11 cellular contexts compared by ENCODE assay signal in the genomic region with DNA sequence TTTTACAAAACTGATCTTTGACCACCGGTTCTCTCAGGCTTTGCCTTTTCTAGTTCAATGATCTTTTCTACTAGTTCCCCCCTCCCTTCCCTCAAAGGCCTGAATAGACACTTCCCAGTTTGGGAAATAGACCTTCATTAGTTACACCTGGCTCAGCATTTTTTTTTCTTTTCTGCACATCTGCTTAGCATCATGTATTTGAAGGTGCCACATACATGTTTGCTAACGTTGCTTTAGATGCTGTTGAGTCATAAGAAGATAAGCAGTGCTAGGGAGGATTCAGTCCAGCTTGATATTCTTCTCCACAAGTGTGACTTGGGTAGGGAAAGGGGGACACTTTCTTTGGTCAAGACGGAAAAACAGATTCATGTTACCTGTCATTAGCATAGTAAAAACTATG.
"Had no signal": no experiment of that assay in that cellular context is flagged by ENCODE, and none has a peak within 500 bp of the region (broad histone marks: within the 10 kb centered on the region; RNA-seq: fewer than 3 reads in every experiment).

No MANE protein-coding gene starts in this region.

- DNase-seq: activated CD4-positive, alpha-beta T cell treated with anti-CD3 and anti-CD28 coated beads, Interleukin-2, amount 10 ng/mL, durations not matched to agents 24 days and 14 days; activated naive CD4-positive, alpha-beta T cell treated with anti-CD3 and anti-CD28 coated beads for 36 hours; mesendoderm; T-helper 1 cell had no signal

- H3K27ac Mint-ChIP-seq: activated CD4-positive, alpha-beta T cell treated with anti-CD3 and anti-CD28 coated beads, Interleukin-2, amount 10 ng/mL, durations not matched to agents 24 days and 14 days; activated naive CD4-positive, alpha-beta T cell treated with anti-CD3 and anti-CD28 coated beads for 36 hours; activated T-helper 17 cell treated with anti-CD3 and anti-CD28 coated beads, Interleukin-2, amount 50 U/mL, for 72 hours; neural progenitor cell had no signal

- H3K4me1 Mint-ChIP-seq: activated CD4-positive, alpha-beta T cell treated with anti-CD3 and anti-CD28 coated beads, Interleukin-2, amount 10 ng/mL, durations not matched to agents 24 days and 14 days; activated T-helper 17 cell treated with anti-CD3 and anti-CD28 coated beads, Interleukin-2, amount 50 U/mL, for 72 hours; neural progenitor cell had no signal

- H3K27me3 Mint-ChIP-seq: activated CD4-positive, alpha-beta T cell treated with anti-CD3 and anti-CD28 coated beads, Interleukin-2, amount 10 ng/mL, durations not matched to agents 24 days and 14 days; brain had no signal

- H3K9me3 ChIP-seq: esophagus muscularis mucosa, tibial nerve, vagina had no signal

- H3K4me3 ChIP-seq: esophagus muscularis mucosa, neural progenitor cell, tibial nerve, vagina had no signal

- H3K36me3 ChIP-seq: esophagus muscularis mucosa, neural progenitor cell, tibial nerve, vagina had no signal

- H3K4me1 ChIP-seq: foreskin keratinocyte, neural progenitor cell had no signal

- H3K36me3 Mint-ChIP-seq: neural progenitor cell had no signal

- H3K27me3 ChIP-seq: esophagus muscularis mucosa, foreskin keratinocyte, neural progenitor cell, tibial nerve, vagina had no signal

- H3K4me3 Mint-ChIP-seq: activated CD4-positive, alpha-beta T cell treated with anti-CD3 and anti-CD28 coated beads, Interleukin-2, amount 10 ng/mL, durations not matched to agents 24 days and 14 days; activated naive CD4-positive, alpha-beta T cell treated with anti-CD3 and anti-CD28 coated beads for 36 hours; activated T-helper 17 cell treated with anti-CD3 and anti-CD28 coated beads, Interleukin-2, amount 50 U/mL, for 72 hours; brain; neural progenitor cell had no signal

- ATAC-seq: activated T-helper 17 cell treated with anti-CD3 and anti-CD28 coated beads, Interleukin-2, amount 50 U/mL, for 72 hours had no signal

- H3K9me3 Mint-ChIP-seq: activated CD4-positive, alpha-beta T cell treated with anti-CD3 and anti-CD28 coated beads, Interleukin-2, amount 10 ng/mL, durations not matched to agents 24 days and 14 days; activated naive CD4-positive, alpha-beta T cell treated with anti-CD3 and anti-CD28 coated beads for 36 hours; neural progenitor cell had no signal

- H3K27ac ChIP-seq: foreskin keratinocyte, neural progenitor cell, vagina had no signal
